Comparison of ENCODE assay signal across 8 cellular contexts in the genomic region with DNA sequence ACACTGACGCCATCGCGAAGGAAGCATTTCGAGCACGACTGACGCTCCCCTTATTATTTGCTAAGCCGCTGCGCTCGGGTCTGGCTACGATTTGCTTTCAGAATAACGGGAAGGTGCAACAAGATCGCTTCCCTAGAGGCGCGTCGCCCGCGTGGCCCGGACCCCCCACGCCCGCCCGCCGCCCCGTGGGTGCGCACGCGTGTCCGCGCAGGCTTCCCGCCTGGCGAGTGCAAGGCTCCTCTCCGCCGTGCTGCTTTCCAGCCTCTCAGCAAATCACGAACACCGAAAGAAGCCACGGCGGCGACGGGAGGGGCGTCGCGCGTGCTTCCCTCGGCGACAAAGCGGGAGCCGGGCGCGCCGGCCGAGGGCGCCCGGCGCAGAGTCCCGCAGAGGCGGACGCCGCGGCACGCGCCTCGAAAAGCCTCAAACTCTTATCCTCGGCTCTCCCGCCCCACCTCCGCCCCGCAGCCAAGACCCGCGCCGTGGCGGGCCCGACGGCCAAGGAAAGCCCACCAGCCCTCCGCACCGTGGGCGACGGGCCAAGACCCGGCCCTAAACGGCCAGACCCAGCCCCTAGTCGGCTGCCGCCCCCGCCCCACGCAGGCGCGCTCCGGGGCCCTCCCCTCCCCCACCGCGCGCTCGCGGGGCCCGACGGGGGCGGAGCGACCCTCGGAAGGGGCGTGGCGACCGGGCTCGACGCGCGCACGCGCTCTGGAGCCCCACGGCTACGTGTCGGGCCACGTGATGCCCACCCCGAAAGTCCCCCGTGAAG.
DNase-seq lines count a peak whose midpoint lies in the region; ATAC-seq lines count a peak whose summit lies in the region.

No MANE protein-coding gene starts in this region.

- ATAC-seq in HG02759 (IDR thresholded peaks at IDR 0.05; ENCODE audit: unreplicated experiment), result peak; percentile 46
- peak; percentile 59 to 63 for ATAC-seq in activated CD4-positive, CD25-positive, alpha-beta regulatory T cell treated with anti-CD3 and anti-CD28 coated beads, Interleukin-2, amount 50 U/mL, for 24 hours

- DNase-seq in NCI-H524 (lab: John Stamatoyannopoulos, UW) (peak; percentile 76 to 88), NCI-H524 treated with DMSO at 0.1 percent for 48 hours (lab: John Stamatoyannopoulos, UW) (no peak), NCI-H146 (lab: John Stamatoyannopoulos, UW) (peak; percentile 91), islet precursor cell (peak; percentile 87)
- DNase-seq in central memory CD4-positive, alpha-beta T cell, result peak; percentile 96
- DNase-seq in stimulated activated CD4-positive, alpha-beta T cell treated with anti-CD3 and anti-CD28 coated beads, Interleukin-12 subunit alpha, Interleukin-12 subunit beta, amount 100 ng/mL, for 24 hours (ENCODE audit: low read depth in 2 of 2), result peak; percentile 78 to 82
